Comparison of ENCODE assay signal across 9 cellular contexts in genomic region chr1:229509576-229509975, GRCh38. TPM values are rescaled to one million over a fixed set of nuclear protein-coding genes. Genes with fewer than 3 reads are reported as not detected.
DNase-seq lines count a peak whose midpoint lies in the region; ATAC-seq, FAIRE-seq and TF ChIP-seq lines count a peak whose summit lies in the region.
"Had no signal": no experiment of that assay in that cellular context is flagged by ENCODE, and none has a peak within 500 bp of the region (broad histone marks: within the 10 kb centered on the region; RNA-seq: fewer than 3 reads in every experiment).

No MANE protein-coding gene starts in this region.

- POLR2A ChIA-PET in K562 (lab: Yijun Ruan, JAX), result interaction anchor here (1.2 to 6.0 kb wide), 7 partner anchors 8 to 232 kb away, joined by 3 to 45 read pairs (median 9); no protein-coding TSS in a partner anchor

- TF ChIP-seq POLR2A in K562 (conservative IDR thresholded peaks at IDR 0.05), result no peak
- no peak for TF ChIP-seq POLR2A in stomach (IDR thresholded peaks at IDR 0.05)

- H3K4me3 Mint-ChIP-seq in IgD-negative memory B cell, result peak overlapping the region; percentile 90 to 95 (median 94)
- H3K4me3 Mint-ChIP-seq in nephron, result peak overlapping the region; percentile 89 to 92 (median 91)

- no peaks in the 10 kb centered on the region for H3K9me1 ChIP-seq in K562 (ENCODE audit: control insufficient read depth, insufficient read depth, low read length)

- CTCF ChIA-PET in K562 (lab: Yijun Ruan, JAX; ENCODE audit: low intra/inter-chr PET ratio), result no interaction called here

- H3K9me3 Mint-ChIP-seq in IgD-negative memory B cell (no peaks in the 10 kb centered on the region), nephron (no peaks in the 10 kb centered on the region)

- ATAC-seq in K562 (no peak), GM18858 (IDR thresholded peaks at IDR 0.05; ENCODE audit: unreplicated experiment) (no peak)

- H3K27me3 Mint-ChIP-seq in IgD-negative memory B cell (no peaks in the 10 kb centered on the region), nephron (ENCODE audit: low read depth) (peaks cover 3% of the 10 kb centered on the region)

- H3K36me3 Mint-ChIP-seq in IgD-negative memory B cell (no peaks in the 10 kb centered on the region), nephron (ENCODE audit: low read depth) (peaks cover 5% of the 10 kb centered on the region)

- H3K9ac ChIP-seq in K562 (ENCODE audit: insufficient read depth in 1 of 2, low read depth in 2 of 2, low read length in 2 of 2), result peak overlapping the region in 1 of 2 experiments; percentile 97; a peak in 1 of 4 replicates

- H3K4me2 ChIP-seq in K562 (ENCODE audit: insufficient read depth, low read length), result peak overlapping the region; percentile 99

- H3K4me1 ChIP-seq in K562 (replicated peaks in 1 of 2; ENCODE audit: control insufficient read depth in 2 of 2, insufficient read depth in 2 of 2, low read length in 2 of 2), result peaks cover 6 to 16% of the 10 kb centered on the region in 2 experiments; a peak in 3 of 5 replicates
- H3K4me1 ChIP-seq in stomach, result peaks cover 10 to 37% (median 19%) of the 10 kb centered on the region in 4 donors

- TF ChIP-seq CTCF in K562 (IDR thresholded peaks at IDR 0.05 in 2 of 3, conservative IDR thresholded peaks at IDR 0.05 in 1 of 3; ENCODE audit: insufficient read depth in 2 of 3, low read depth in 1 of 3, low read length in 3 of 3), result no peak
- TF ChIP-seq CTCF in nephron (IDR thresholded peaks at IDR 0.05; ENCODE audit: unreplicated experiment in 3 of 3), result no peak
- no peak for TF ChIP-seq CTCF in stomach (IDR thresholded peaks at IDR 0.05)

- 22% methylated on average over 2 of the region's 2 CpGs for WGBS in K562 (ENCODE audit: insufficient coverage, low coverage, missing lambda C conversion rate)
- WGBS in stomach, 5 donors, result 32 to 63% (median 49%) methylated on average over 2 of the region's 2 CpGs

- peaks cover 11 to 19% (median 17%) of the 10 kb centered on the region in 3 donors for H3K4me1 Mint-ChIP-seq in IgD-negative memory B cell
- peaks cover 22% of the 10 kb centered on the region for H3K4me1 Mint-ChIP-seq in nephron

- H3K4me3 ChIP-seq in K562 (no peak overlapping the region), stomach (no peak overlapping the region)

- H3K79me2 ChIP-seq in K562 (ENCODE audit: control insufficient read depth, insufficient read depth, low read length), result peaks cover 29% of the 10 kb centered on the region

- no TSS peak for BruUV-seq in K562 (replicated peaks; lab: Mats Ljungman, UMichigan)

- H3K27ac ChIP-seq in K562 (ENCODE audit: extremely low read depth, low read depth, low read length) (no peak overlapping the region; the same call in 2 of the 3 replicates), stomach (no peak overlapping the region)

- peaks cover 11% of the 10 kb centered on the region; the same call in 2 of the 3 replicates for H3K36me3 ChIP-seq in K562 (ENCODE audit: control insufficient read depth, insufficient read depth, low read length)
- H3K36me3 ChIP-seq in stomach, result peaks cover 0 to 7% (median 6%) of the 10 kb centered on the region in 4 donors

- TF ChIP-seq EP300 in K562 (IDR thresholded peaks at IDR 0.05; ENCODE audit: low read length) (no peak), stomach (IDR thresholded peaks at IDR 0.05) (no peak)

- no peaks in the 10 kb centered on the region for H3K27me3 ChIP-seq in K562 (ENCODE audit: control insufficient read depth in 2 of 2, insufficient read depth in 2 of 2, low read length in 2 of 2)
- no peaks in the 10 kb centered on the region for H3K27me3 ChIP-seq in stomach

- peak overlapping the region; percentile 100 for H2AFZ ChIP-seq in K562 (ENCODE audit: low read depth, low read length)

- H3K27ac Mint-ChIP-seq in IgD-negative memory B cell, result peak overlapping the region; percentile 85 to 98 (median 86)
- peak overlapping the region; percentile 99 for H3K27ac Mint-ChIP-seq in nephron

- peak; percentile 57 for DNase-seq in DMS153 (lab: John Stamatoyannopoulos, UW)
- peak; percentile 20 to 42 (median 33) for DNase-seq in K562 (ENCODE audit: extremely low read depth in 1 of 4, low spot score in 3 of 4)
- no peak for DNase-seq in AG20443 (ENCODE audit: low spot score)
- DNase-seq in NCI-H2171 treated with DMSO at 0.1 percent for 48 hours (lab: John Stamatoyannopoulos, UW), result no peak
- no peak for DNase-seq in stomach
- DNase-seq: head of caudate nucleus had no signal

- in situ Hi-C loops in K562 (cut with MboI), result no loop called here

- H3K9me3 ChIP-seq in K562 (replicated peaks; ENCODE audit: control insufficient read depth, insufficient read depth, low read depth, low read length) (no peaks in the 10 kb centered on the region), stomach (no peaks in the 10 kb centered on the region)

- intact Hi-C loops in K562 (cut with micrococcal nuclease), result loop anchor here (2.0 to 5.0 kb wide), 4 partner anchors 45 to 237 kb away; partner anchors contain the start of genes CCSAP, RAB4A, TAF5L and URB2
- intact Hi-C loops in stomach (cut with DNase I; ENCODE audit: low total_unique reads), result no loop called here

- TF ChIP-seq RAD21 in K562 (CRISPR knock-in tag; conservative IDR thresholded peaks at IDR 0.05 in 1 of 2, IDR thresholded peaks at IDR 0.05 in 1 of 2), result no peak

- FAIRE-seq in K562 (lab: Jason Lieb, UNC), result no peak

- no peaks in the 10 kb centered on the region for H4K20me1 ChIP-seq in K562 (replicated peaks; ENCODE audit: control insufficient read depth, insufficient read depth, low read length)

TF ChIP-seq in K562, 482 proteins besides CTCF, POLR2A, EP300 and RAD21 (continues in another document):
- TF ChIP-seq FOXA1 (IDR thresholded peaks at IDR 0.05; ENCODE audit: borderline replicate concordance), result peak; percentile 70
- TF ChIP-seq ZNF696 (CRISPR knock-in tag; conservative IDR thresholded peaks at IDR 0.05), result no peak
- no peak for TF ChIP-seq CBX1 (IDR thresholded peaks at IDR 0.05; ENCODE audit: low read depth)
- peak; percentile 55 for TF ChIP-seq CREM (IDR thresholded peaks at IDR 0.05; ENCODE audit: low read depth)

RNA-seq across cellular contexts. Expression of gene NUP133, which starts 1.4 kb away (rescaled TPM):
- 16.3 TPM for polyA plus RNA-seq in IgD-negative memory B cell
- 71.9 and 72.4 TPM in 2 replicates for total RNA-seq in K562 (2011; cell fraction: chromatin; rRNA removed; ENCODE audit: low replicate concordance)
- total RNA-seq in K562 (2011; cell fraction: nucleolus; rRNA removed), result 25.3 and 27.9 TPM in 2 replicates
- 33.4 and 41.5 TPM in 2 replicates for total RNA-seq in K562 (2011; cell fraction: nucleoplasm; rRNA removed)
- total RNA-seq in K562 (2014; rRNA removed), result 50.6 and 60.9 TPM in 2 replicates
- total RNA-seq in K562 (2014; rRNA removed; fragmentation: Illumina TruSeq; extraction: Trizol), result 64.0 and 71.7 TPM in 2 replicates
- total RNA-seq in K562 (2015; rRNA removed; fragmentation: Illumina TruSeq; extraction: Trizol), result 58.2 and 61.3 TPM in 2 replicates
- total RNA-seq in K562 (2021), result 82.5 and 85.1 TPM in 2 replicates
- polyA plus RNA-seq in K562 (2011; rRNA removed), result 51.5 and 62.2 TPM in 2 replicates
- polyA plus RNA-seq in K562 (2011; cell fraction: cytosol; rRNA removed), result 27.8 and 33.4 TPM in 2 replicates
- 51.1 and 62.9 TPM in 2 replicates for polyA plus RNA-seq in K562 (2011; cell fraction: nucleus; rRNA removed)
- 28.9 and 30.0 TPM in 2 replicates for polyA plus RNA-seq in K562 (2012)
- polyA plus RNA-seq in K562 (2014; fragmentation: Illumina TruSeq; extraction: Trizol), result 37.6 and 44.1 TPM in 2 replicates
- polyA plus RNA-seq in K562 (2014; fragmentation: Nextera tagmentation; extraction: Ambion mirVana), result 10 to 100 TPM; 21.7 to 35.0 TPM
- polyA plus RNA-seq in K562 (2014; rRNA removed), result 53.0 and 61.8 TPM in 2 replicates
- polyA minus RNA-seq in K562 (2011; rRNA and poly(A)+ RNA removed), result 88.6 and 94.0 TPM in 2 replicates
- polyA minus RNA-seq in K562 (2011; cell fraction: cytosol; rRNA and poly(A)+ RNA removed), result 33.8 and 45.2 TPM in 2 replicates
- 35.5 and 62.6 TPM in 2 replicates for polyA minus RNA-seq in K562 (2011; cell fraction: nucleus; rRNA and poly(A)+ RNA removed)
- total RNA-seq in stomach, result 10 to 100 TPM; 13.2 to 74.7 (median 27.2) TPM
- polyA plus RNA-seq in stomach, result 10 to 100 TPM in 1 of 3 donors, 1 to 10 TPM in 2; 5.5 to 11.0 (median 7.8) TPM

RNA-seq across cellular contexts. Expression of gene ABCB10, which starts 48.9 kb away (rescaled TPM):
- polyA plus RNA-seq in IgD-negative memory B cell (3.9 TPM), K562 (2011; rRNA removed) (43.2 and 45.8 TPM in 2 replicates), K562 (2014; fragmentation: Illumina TruSeq; extraction: Trizol) (32.5 and 36.4 TPM in 2 replicates), K562 (2014; fragmentation: Nextera tagmentation; extraction: Ambion mirVana) (10 to 100 TPM; 12.4 to 16.5 TPM), K562 (2014; rRNA removed) (29.1 and 29.3 TPM in 2 replicates), stomach (1 to 10 TPM; 2.7 to 7.1 (median 3.2) TPM)
- 34.9 and 56.2 TPM in 2 replicates for total RNA-seq in K562 (2011; cell fraction: chromatin; rRNA removed; ENCODE audit: low replicate concordance)
- total RNA-seq in K562 (2011; cell fraction: nucleolus; rRNA removed), result 31.7 and 39.6 TPM in 2 replicates
- 41.7 and 45.0 TPM in 2 replicates for total RNA-seq in K562 (2011; cell fraction: nucleoplasm; rRNA removed)
- total RNA-seq in K562 (2014; rRNA removed) (42.2 and 46.7 TPM in 2 replicates), K562 (2014; rRNA removed; fragmentation: Illumina TruSeq; extraction: Trizol) (54.8 and 59.3 TPM in 2 replicates), K562 (2015; rRNA removed; fragmentation: Illumina TruSeq; extraction: Trizol) (27.4 and 28.5 TPM in 2 replicates), K562 (2021) (51.8 and 53.6 TPM in 2 replicates), stomach (10 to 100 TPM in 4 of 5 donors, 1 to 10 TPM in 1; 3.5 to 24.2 (median 19.7) TPM)
- polyA plus RNA-seq in K562 (2011; cell fraction: cytosol; rRNA removed), result 26.1 and 31.2 TPM in 2 replicates
- polyA plus RNA-seq in K562 (2011; cell fraction: nucleus; rRNA removed), result 30.7 and 38.2 TPM in 2 replicates
- polyA plus RNA-seq in K562 (2012), result 20.0 and 24.2 TPM in 2 replicates
- polyA minus RNA-seq in K562 (2011; rRNA and poly(A)+ RNA removed), result 56.6 and 57.1 TPM in 2 replicates
- 28.7 and 38.4 TPM in 2 replicates for polyA minus RNA-seq in K562 (2011; cell fraction: cytosol; rRNA and poly(A)+ RNA removed)
- polyA minus RNA-seq in K562 (2011; cell fraction: nucleus; rRNA and poly(A)+ RNA removed), result 13.1 and 24.0 TPM in 2 replicates

Comparison
In these comparisons a context has a peak if more than half of its experiments do, and no peak if none do; other contexts are left out.
1. DNase-seq: peak in DMS153 (single experiment) and K562 (4 of 4); none in AG20443 (single experiment), NCI-H2171 treated with DMSO at 0.1 percent for 48 hours (single experiment) and stomach (single experiment).